Comparison of ENCODE assay signal across 8 cellular contexts in genomic region chr20:38764563-38765355, GRCh38. TPM values are rescaled to one million over a fixed set of nuclear protein-coding genes. Genes with fewer than 3 reads are reported as not detected.
DNase-seq lines count a peak whose midpoint lies in the region; ATAC-seq and TF ChIP-seq lines count a peak whose summit lies in the region.

No MANE protein-coding gene starts in this region.

- ATAC-seq in HG02884 (IDR thresholded peaks at IDR 0.05; ENCODE audit: unreplicated experiment) (no peak), GM18502 (IDR thresholded peaks at IDR 0.05; ENCODE audit: poor library complexity, unreplicated experiment) (no peak), HG03097 (IDR thresholded peaks at IDR 0.05; ENCODE audit: low FRiP score, unreplicated experiment) (no peak)

- H3K9ac ChIP-seq in GM23248 (no peak overlapping the region; the same call in 1 of the 2 replicates), smooth muscle cell (ENCODE audit: low read depth) (no peak overlapping the region)

- H3K4me1 ChIP-seq in GM23248 (ENCODE audit: insufficient read depth) (peaks cover 12% of the 10 kb centered on the region), smooth muscle cell (ENCODE audit: low read depth) (no peaks in the 10 kb centered on the region)

- no peaks in the 10 kb centered on the region for H3K27me3 Mint-ChIP-seq in T-helper 2 cell treated with Interferon-gamma antibody and Interleukin-4, amounts not matched to agents 5 μg/mL and 100 μg/mL, for 36 hours (ENCODE audit: low read depth)

- H3K4me2 ChIP-seq in GM23248 (ENCODE audit: unreplicated experiment) (peak overlapping the region; percentile 62), smooth muscle cell (peak overlapping the region; percentile 53)

- peaks cover 16% of the 10 kb centered on the region; the same call in 1 of the 2 replicates for H3K36me3 ChIP-seq in GM23248 (ENCODE audit: low read depth)
- H3K36me3 ChIP-seq in smooth muscle cell (ENCODE audit: low read depth): no peaks in the 10 kb centered on the region

- H3K79me2 ChIP-seq in GM23248 (ENCODE audit: insufficient read depth) (no peaks in the 10 kb centered on the region), smooth muscle cell (ENCODE audit: low read depth) (no peaks in the 10 kb centered on the region)

- peak overlapping the region; percentile 72 for H3K27ac Mint-ChIP-seq in T-helper 2 cell treated with Interferon-gamma antibody and Interleukin-4, amounts not matched to agents 5 μg/mL and 100 μg/mL, for 36 hours

- no peaks in the 10 kb centered on the region for H3K9me2 ChIP-seq in GM23248 (ENCODE audit: insufficient read depth)

- no peaks in the 10 kb centered on the region for H3K9me3 Mint-ChIP-seq in T-helper 2 cell treated with Interferon-gamma antibody and Interleukin-4, amounts not matched to agents 5 μg/mL and 100 μg/mL, for 36 hours

- peaks cover 14% of the 10 kb centered on the region for H3K4me1 Mint-ChIP-seq in T-helper 2 cell treated with Interferon-gamma antibody and Interleukin-4, amounts not matched to agents 5 μg/mL and 100 μg/mL, for 36 hours (ENCODE audit: low read depth)

- no peak overlapping the region for H3K4me3 ChIP-seq in GM23248
- no peak overlapping the region for H3K4me3 ChIP-seq in smooth muscle cell

- peak; percentile 97 for DNase-seq in GM23248
- DNase-seq in T-helper 2 cell treated with Interferon-gamma antibody and Interleukin-4, amounts not matched to agents 5 μg/mL and 100 μg/mL, for 36 hours (ENCODE audit: low spot score): peak; percentile 45
- DNase-seq in dermis blood vessel endothelial cell: peak; percentile 81
- no peak for DNase-seq in smooth muscle cell (lab: John Stamatoyannopoulos, UW; ENCODE audit: unreplicated experiment)
- no peak for DNase-seq in effector CD8-positive, alpha-beta T cell (lab: John Stamatoyannopoulos, UW)

- WGBS in GM23248 (ENCODE audit: low coverage in 1 of 2, low lambda C conversion rate in 2 of 2, missing lambda C conversion rate in 2 of 2), 2 experiments: 37 to 38% methylated on average over 11 of the region's 11 CpGs
- 40% methylated on average over 11 of the region's 11 CpGs for WGBS in smooth muscle cell (ENCODE audit: low lambda C conversion rate)

- no peak overlapping the region for H3K4me3 Mint-ChIP-seq in T-helper 2 cell treated with Interferon-gamma antibody and Interleukin-4, amounts not matched to agents 5 μg/mL and 100 μg/mL, for 36 hours

- H4K20me1 ChIP-seq in GM23248 (ENCODE audit: insufficient read depth) (no peaks in the 10 kb centered on the region), smooth muscle cell (ENCODE audit: low read depth) (no peaks in the 10 kb centered on the region)

- H2AFZ ChIP-seq in GM23248: no peak overlapping the region
- no peak overlapping the region for H2AFZ ChIP-seq in smooth muscle cell (ENCODE audit: low read depth)

- H3F3A ChIP-seq in GM23248 (ENCODE audit: insufficient read depth) (peaks cover 7% of the 10 kb centered on the region; the same call in 1 of the 2 replicates), smooth muscle cell (ENCODE audit: low read depth) (peaks cover 4% of the 10 kb centered on the region)

- H3K27ac ChIP-seq in GM23248 (peak overlapping the region; percentile 28), smooth muscle cell (ENCODE audit: low read depth) (peak overlapping the region; percentile 32)

- H3K27me3 ChIP-seq in GM23248 (replicated peaks; ENCODE audit: insufficient read depth): no peaks in the 10 kb centered on the region
- H3K27me3 ChIP-seq in smooth muscle cell (ENCODE audit: low read depth): no peaks in the 10 kb centered on the region

- in situ Hi-C loops in GM23248 (cut with MboI): no loop called here

- TF ChIP-seq CTCF in smooth muscle cell (IDR thresholded peaks at IDR 0.05; ENCODE audit: borderline replicate concordance, insufficient read depth, poor library complexity, severe bottlenecking): no peak

- H3K36me3 Mint-ChIP-seq in T-helper 2 cell treated with Interferon-gamma antibody and Interleukin-4, amounts not matched to agents 5 μg/mL and 100 μg/mL, for 36 hours (ENCODE audit: low read depth): peaks cover 40% of the 10 kb centered on the region

- no peaks in the 10 kb centered on the region for H3K9me3 ChIP-seq in GM23248 (ENCODE audit: low read depth)
- H3K9me3 ChIP-seq in smooth muscle cell (replicated peaks; ENCODE audit: low read depth): no peaks in the 10 kb centered on the region

RNA-seq across cellular contexts. Expression of gene ACTR5, which starts 16.5 kb away (rescaled TPM):
- 3.0 and 5.1 TPM in 2 replicates for total RNA-seq in GM23248 (2014; rRNA removed; shearing (Covaris generic))
- polyA plus RNA-seq in GM23248 (2016; fragmentation: Nextera tagmentation; extraction: Ambion mirVana) (3.4 and 4.0 TPM in 2 replicates), smooth muscle cell (6.4 and 6.9 TPM in 2 replicates)
- total RNA-seq in dermis blood vessel endothelial cell (9.7 and 14.1 TPM in 2 replicates), smooth muscle cell (7.1 and 9.8 TPM in 2 replicates)

RNA-seq across cellular contexts. Expression of gene SLC32A1, which starts 40.5 kb away (rescaled TPM):
- total RNA-seq in GM23248 (2014; rRNA removed; shearing (Covaris generic)): not detected in 2 replicates
- polyA plus RNA-seq in GM23248 (2016; fragmentation: Nextera tagmentation; extraction: Ambion mirVana): not detected in 2 replicates
- total RNA-seq in dermis blood vessel endothelial cell: 0.05 TPM in 1 of 2 replicates, not detected in the other
- total RNA-seq in smooth muscle cell: not detected in 2 replicates
- not detected in 2 replicates for polyA plus RNA-seq in smooth muscle cell

RNA-seq across cellular contexts. Expression of gene PPP1R16B, which starts 40.7 kb away (rescaled TPM):
- total RNA-seq in GM23248 (2014; rRNA removed; shearing (Covaris generic)): not detected in 2 replicates
- polyA plus RNA-seq in GM23248 (2016; fragmentation: Nextera tagmentation; extraction: Ambion mirVana) (0.34 TPM in 1 of 2 replicates, not detected in the other), smooth muscle cell (not detected in 2 replicates)
- total RNA-seq in dermis blood vessel endothelial cell (247 and 304 TPM in 2 replicates), smooth muscle cell (not detected in 2 replicates)

Comparison
In these comparisons a context has a peak if more than half of its experiments do, and no peak if none do; other contexts are left out.
1. DNase-seq: peak in GM23248 (single experiment), T-helper 2 cell treated with Interferon-gamma antibody and Interleukin-4, amounts not matched to agents 5 μg/mL and 100 μg/mL, for 36 hours (single experiment) and dermis blood vessel endothelial cell (single experiment); none in smooth muscle cell (single experiment) and effector CD8-positive, alpha-beta T cell (single experiment).
2. RNA of gene PPP1R16B, which starts 40.7 kb away (total RNA-seq): 247 to 304 TPM in dermis blood vessel endothelial cell; not detected in GM23248 and not detected in smooth muscle cell; every median in the first group is over 100 times any median in the second.